Comparison of ENCODE assay signal across 1 cellular context in the genomic region with DNA sequence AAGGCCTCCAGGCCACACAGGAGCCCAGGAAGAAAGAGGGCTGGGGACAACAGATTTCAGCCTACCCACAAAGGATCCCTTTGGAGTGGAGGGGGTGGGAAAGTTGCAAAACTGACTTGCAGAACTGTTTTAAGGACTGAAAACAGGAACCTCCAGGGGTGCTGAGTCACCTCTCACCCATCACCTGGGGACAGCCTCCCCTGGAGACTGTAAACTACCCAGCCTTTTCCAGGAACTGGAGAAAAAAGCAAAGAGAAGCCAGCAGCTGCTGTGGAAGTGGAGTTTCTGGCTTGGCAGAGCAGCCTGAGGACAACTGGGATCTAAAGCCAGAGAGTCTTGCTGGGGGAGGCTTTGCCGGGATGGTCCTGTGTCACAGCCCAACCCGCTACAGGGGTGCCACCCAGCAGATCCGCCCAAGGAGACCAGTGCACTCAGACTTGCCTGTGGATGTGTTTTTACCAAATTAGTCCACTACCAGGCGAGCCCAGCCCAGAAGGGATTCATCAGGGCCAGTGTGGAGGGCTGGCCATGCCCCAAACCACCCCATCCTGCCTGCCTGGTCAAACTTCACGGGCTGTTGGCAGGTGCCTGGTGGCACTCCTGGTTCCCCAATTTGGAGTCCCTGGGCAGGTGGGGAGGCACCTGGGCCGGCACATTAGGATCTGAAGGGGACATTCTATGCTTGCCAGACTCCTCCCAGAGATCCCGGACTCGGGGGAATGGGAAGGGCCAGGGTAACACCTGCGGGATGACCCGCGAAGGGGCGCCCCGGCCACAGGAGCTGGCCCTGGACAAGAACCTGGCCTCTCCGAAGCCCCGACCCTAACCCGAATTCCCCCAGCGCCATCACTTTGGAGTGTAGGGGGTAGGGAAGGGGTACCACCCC.
TF ChIP-seq lines count a peak whose summit lies in the region.

No MANE protein-coding gene starts in this region.

TF ChIP-seq in endothelial cell of umbilical vein, 7 proteins besides CTCF, POLR2A, EP300 and RAD21:
- TF ChIP-seq GATA2 (IDR thresholded peaks at IDR 0.05; ENCODE audit: insufficient read depth, insufficient read length, low read depth, low read length) (no peak), FOS (IDR thresholded peaks at IDR 0.05; ENCODE audit: borderline replicate concordance, insufficient read depth, low read length) (no peak), EZH2 (IDR thresholded peaks at IDR 0.05; ENCODE audit: borderline replicate concordance, low read depth, low read length, severe bottlenecking) (no peak), MYC (IDR thresholded peaks at IDR 0.05; ENCODE audit: low read depth, low read length) (no peak), JUN (IDR thresholded peaks at IDR 0.05; ENCODE audit: borderline replicate concordance, insufficient read depth, insufficient read length, low read depth) (no peak), POLR2AphosphoS5 (IDR thresholded peaks at IDR 0.05; ENCODE audit: insufficient read depth, low read depth, low read length) (no peak)
- TF ChIP-seq, protein P1, sequence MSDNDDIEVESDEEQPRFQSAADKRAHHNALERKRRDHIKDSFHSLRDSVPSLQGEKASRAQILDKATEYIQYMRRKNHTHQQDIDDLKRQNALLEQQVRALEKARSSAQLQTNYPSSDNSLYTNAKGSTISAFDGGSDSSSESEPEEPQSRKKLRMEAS (IDR thresholded peaks at IDR 0.05; ENCODE audit: insufficient read depth, insufficient read length), result no peak
